In the genomic region with DNA sequence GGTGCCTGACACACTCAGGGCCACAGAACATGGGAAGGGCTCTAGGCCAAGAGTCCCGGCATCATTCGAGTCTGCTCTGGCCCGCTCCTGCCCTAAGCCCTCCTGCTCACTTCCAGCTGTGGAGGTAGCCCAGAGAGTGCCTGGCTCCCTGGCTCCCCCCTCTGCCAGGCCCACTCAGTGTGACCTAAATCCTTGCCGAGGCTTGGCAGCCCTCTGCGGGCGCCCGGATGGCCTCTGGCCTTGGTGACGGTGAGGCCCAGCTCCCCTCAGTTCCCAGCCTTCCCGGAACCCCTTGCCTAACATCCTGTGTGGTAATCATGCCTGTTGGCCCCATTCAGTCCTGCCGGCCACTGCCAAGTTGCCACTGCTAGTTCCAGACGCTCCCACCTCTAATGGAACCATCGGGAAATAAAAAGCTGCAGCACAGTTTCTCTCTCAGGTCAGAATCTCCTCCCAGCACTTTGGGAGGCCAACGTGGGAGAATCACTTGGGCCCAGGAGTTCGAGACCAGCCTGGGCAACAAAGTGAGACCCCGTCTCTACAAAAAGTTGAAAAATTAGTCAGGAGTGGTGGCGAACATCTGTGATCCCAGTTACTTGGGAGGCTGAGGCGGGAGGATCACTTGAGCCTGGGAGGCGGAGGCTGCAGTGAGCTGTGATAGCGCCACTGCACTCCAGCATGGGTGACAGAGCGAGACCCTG, we compare ENCODE assay signal across 9 cellular contexts. TPM values are rescaled to one million over a fixed set of nuclear protein-coding genes. Genes with fewer than 3 reads are reported as not detected.
A peak's percentile ranks its signal among the peaks of the same experiment; 100 is the strongest.
DNase-seq lines count a peak whose midpoint lies in the region; ATAC-seq, FAIRE-seq and TF ChIP-seq lines count a peak whose summit lies in the region.
"Had no signal": no experiment of that assay in that cellular context is flagged by ENCODE, and none has a peak within 500 bp of the region (broad histone marks: within the 10 kb centered on the region; RNA-seq: fewer than 3 reads in every experiment).

No MANE protein-coding gene starts in this region.

- ATAC-seq in HepG2 = peak; percentile 83
- no peak for ATAC-seq in activated naive CD4-positive, alpha-beta T cell treated with anti-CD3 and anti-CD28 coated beads, Interleukin-2, amount 50 U/mL, for 72 hours

- peaks cover 9% of the 10 kb centered on the region for H3K79me2 ChIP-seq in HepG2 (ENCODE audit: insufficient read depth, low read length)

- DNase-seq in HuH-7.5 (ENCODE audit: low spot score) (peak; percentile 40), HepG2 (ENCODE audit: low spot score) (peak; percentile 92), stomach (peak; percentile 70), kidney glomerular epithelial cell (lab: John Stamatoyannopoulos, UW) (no peak), NCI-H748 (lab: John Stamatoyannopoulos, UW; ENCODE audit: unreplicated experiment) (no peak), NCI-H524 (lab: John Stamatoyannopoulos, UW) (no peak)
- no peak for DNase-seq in activated naive CD4-positive, alpha-beta T cell treated with anti-CD3 and anti-CD28 coated beads, Interleukin-2, amount 50 U/mL, for 72 hours (ENCODE audit: low spot score in 2 of 2)

- TF ChIP-seq POLR2A in HepG2 (IDR thresholded peaks at IDR 0.05; ENCODE audit: insufficient read depth in 1 of 2, low read depth in 2 of 2, low read length in 2 of 2) (peak; percentile 55 to 61; a peak in 3 of 4 replicates), stomach (IDR thresholded peaks at IDR 0.05) (no peak)

- no peak overlapping the region for H2AFZ ChIP-seq in HepG2 (ENCODE audit: low read length)

- H3K27ac Mint-ChIP-seq in brain = peak overlapping the region in 4 of 5 experiments; percentile 56 to 90 (median 84)
- no peak overlapping the region for H3K27ac Mint-ChIP-seq in activated naive CD4-positive, alpha-beta T cell treated with anti-CD3 and anti-CD28 coated beads, Interleukin-2, amount 50 U/mL, for 72 hours

- CTCF ChIA-PET in HepG2 (lab: Yijun Ruan, JAX; ENCODE audit: low intra/inter-chr PET ratio, low total read pairs) = interaction anchor here (1.6 to 1.7 kb wide), 2 partner anchors 17 to 52 kb away, joined by 5 to 6 read pairs; no protein-coding TSS in a partner anchor

- no TSS peak for BruUV-seq in HepG2 (replicated peaks; lab: Mats Ljungman, UMichigan)

- TF ChIP-seq EP300 in HepG2 (IDR thresholded peaks at IDR 0.05; ENCODE audit: low read depth in 2 of 2, low read length in 2 of 2) (peak; percentile 65 to 90), HepG2 (CRISPR knock-in tag; IDR thresholded peaks at IDR 0.05; ENCODE audit: borderline replicate concordance) (peak; percentile 94), stomach (IDR thresholded peaks at IDR 0.05) (peak; percentile 93)

- H3K4me1 Mint-ChIP-seq in brain = peaks cover 34% of the 10 kb centered on the region

- peaks cover 0 to 2% (median 0%) of the 10 kb centered on the region in 5 experiments for H3K9me3 Mint-ChIP-seq in brain
- no peaks in the 10 kb centered on the region for H3K9me3 Mint-ChIP-seq in activated naive CD4-positive, alpha-beta T cell treated with anti-CD3 and anti-CD28 coated beads, Interleukin-2, amount 50 U/mL, for 72 hours

- H3K27me3 ChIP-seq in HepG2 (ENCODE audit: control insufficient read depth in 1 of 2, insufficient read depth in 2 of 2, low read length in 2 of 2) (peaks cover 0 to 7% of the 10 kb centered on the region in 2 experiments; a peak in 1 of 5 replicates), stomach (no peaks in the 10 kb centered on the region)

- H3K27me3 Mint-ChIP-seq in brain = peaks cover 11% of the 10 kb centered on the region

- in situ Hi-C loops in HepG2 (cut with HindIII; ENCODE audit: extremely low pct_ligation_motif_present, low pct_unique_long_range_greater_than_20kb) = no loop called here

- peak; percentile 83 for FAIRE-seq in HepG2 (lab: Jason Lieb, UNC)
- FAIRE-seq: frontal cortex had no signal

- H3K36me3 Mint-ChIP-seq in brain = peaks cover 13% of the 10 kb centered on the region
- no peaks in the 10 kb centered on the region for H3K36me3 Mint-ChIP-seq in activated naive CD4-positive, alpha-beta T cell treated with anti-CD3 and anti-CD28 coated beads, Interleukin-2, amount 50 U/mL, for 72 hours

- H3K4me3 ChIP-seq in HepG2 (replicated peaks in 1 of 3; ENCODE audit: insufficient read depth in 1 of 3, low read depth in 2 of 3, low read length in 3 of 3) (peak overlapping the region in 2 of 3 experiments; percentile 46 to 81; a peak in 4 of 6 replicates), stomach (peak overlapping the region in 1 of 4 donors; percentile 48)

- no peak for TF ChIP-seq CTCF in brain (conservative IDR thresholded peaks at IDR 0.05)
- peak; percentile 82 for TF ChIP-seq CTCF in HepG2 (CRISPR knock-in tag; IDR thresholded peaks at IDR 0.05)
- no peak for TF ChIP-seq CTCF in stomach (IDR thresholded peaks at IDR 0.05)

- TF ChIP-seq RAD21 in HepG2 (CRISPR knock-in tag; IDR thresholded peaks at IDR 0.05) = peak; percentile 71; the same call in 1 of the 2 replicates

- intact Hi-C loops in HepG2 (cut with micrococcal nuclease; ENCODE audit: unreplicated experiment) (loop anchor here (5.0 kb wide), 2 partner anchors 36 to 121 kb away; no protein-coding TSS in a partner anchor), stomach (cut with DNase I; ENCODE audit: low total_unique reads) (no loop called here)

- H4K20me1 ChIP-seq in HepG2 (ENCODE audit: insufficient read depth, low read length) = no peaks in the 10 kb centered on the region

- H3K4me2 ChIP-seq in HepG2 (ENCODE audit: low read depth, low read length) = peak overlapping the region; percentile 90

- POLR2A ChIA-PET in HepG2 (lab: Yijun Ruan, JAX) = interaction anchor here (0.6 to 11.8 kb wide), 25 partner anchors 8 to 257 kb away, joined by 3 to 303 read pairs (median 5); partner anchors contain the start of gene GPR157

- H3K9me3 ChIP-seq in HepG2 (ENCODE audit: low read length) (no peaks in the 10 kb centered on the region), stomach (no peaks in the 10 kb centered on the region)

- H3K27ac ChIP-seq in HepG2 (ENCODE audit: extremely low read length, insufficient read depth, low read length) (peak overlapping the region; percentile 78), stomach (peak overlapping the region; percentile 39 to 98 (median 96))

- H3K4me3 Mint-ChIP-seq in brain = peak overlapping the region; percentile 56 to 87 (median 74)

- WGBS in HepG2 (ENCODE audit: low lambda C conversion rate) = 11% methylated on average over 11 of the region's 20 CpGs
- 55 to 66% (median 60%) methylated on average over 16 to 20 of the region's 20 CpGs for WGBS in stomach, 5 donors

- peak overlapping the region; percentile 67 for H3K9ac ChIP-seq in HepG2 (ENCODE audit: insufficient read depth, low read depth, low read length)

- H3K4me1 ChIP-seq in HepG2 (ENCODE audit: insufficient read depth, low read length) (peaks cover 64% of the 10 kb centered on the region), stomach (peaks cover 41 to 55% (median 45%) of the 10 kb centered on the region in 4 donors)

- H3K36me3 ChIP-seq in HepG2 (replicated peaks in 1 of 2; ENCODE audit: control insufficient read depth in 1 of 2, insufficient read depth in 2 of 2, low read length in 2 of 2) (no peaks in the 10 kb centered on the region), stomach (no peaks in the 10 kb centered on the region)

RNA-seq across cellular contexts. Expression of gene H6PD, which starts 1.2 kb away (rescaled TPM):
- 6.4 TPM for polyA plus RNA-seq in brain (ENCODE audit: insufficient read depth, low read depth, low replicate concordance)
- total RNA-seq in HepG2 (2016; rRNA removed; fragmentation: Illumina TruSeq; extraction: Trizol) = 6.3 and 9.3 TPM in 2 replicates
- 0.79 and 0.81 TPM in 2 replicates for total RNA-seq in HepG2 (2016; cell fraction: cytosol; rRNA removed; fragmentation: Illumina TruSeq; extraction: Trizol; ENCODE audit: low read depth)
- 5.4 and 9.4 TPM in 2 replicates for total RNA-seq in HepG2 (2016; cell fraction: insoluble cytoplasmic fraction; rRNA removed; fragmentation: Illumina TruSeq; extraction: Trizol)
- 2.5 TPM in 2 replicates for total RNA-seq in HepG2 (2016; cell fraction: membrane; rRNA removed; fragmentation: Illumina TruSeq; extraction: Trizol)
- 10.0 and 12.1 TPM in 2 replicates for total RNA-seq in HepG2 (2016; cell fraction: nucleus; rRNA removed; fragmentation: Illumina TruSeq; extraction: Trizol)
- polyA plus RNA-seq in HepG2 (2011; rRNA removed) = 14.1 and 21.5 TPM in 2 replicates
- 13.3 and 14.5 TPM in 2 replicates for polyA plus RNA-seq in HepG2 (2011; cell fraction: cytosol; rRNA removed)
- 26.3 and 26.5 TPM in 2 replicates for polyA plus RNA-seq in HepG2 (2011; cell fraction: nucleus; rRNA removed)
- 10.8 and 11.1 TPM in 2 replicates for polyA plus RNA-seq in HepG2 (2012)
- polyA plus RNA-seq in HepG2 (2016; cell fraction: cytosol; fragmentation: Illumina TruSeq; extraction: Trizol; ENCODE audit: low read depth) = 0.36 TPM in 2 replicates
- polyA plus RNA-seq in HepG2 (2016; cell fraction: insoluble cytoplasmic fraction; fragmentation: Illumina TruSeq; extraction: Trizol; ENCODE audit: low read depth) = 4.2 and 4.6 TPM in 2 replicates
- polyA plus RNA-seq in HepG2 (2016; cell fraction: membrane; fragmentation: Illumina TruSeq; extraction: Trizol; ENCODE audit: low read depth) = 0.93 and 0.94 TPM in 2 replicates
- 15.4 and 16.8 TPM in 2 replicates for polyA plus RNA-seq in HepG2 (2016; cell fraction: nucleus; fragmentation: Illumina TruSeq; extraction: Trizol; ENCODE audit: insufficient read depth, low read depth)
- 2.9 and 31.0 TPM in 2 replicates for polyA minus RNA-seq in HepG2 (2011; rRNA and poly(A)+ RNA removed; ENCODE audit: low replicate concordance)
- 14.3 and 18.7 TPM in 2 replicates for polyA minus RNA-seq in HepG2 (2011; cell fraction: cytosol; rRNA and poly(A)+ RNA removed)
- 7.9 and 11.3 TPM in 2 replicates for polyA minus RNA-seq in HepG2 (2011; cell fraction: nucleus; rRNA and poly(A)+ RNA removed)
- total RNA-seq in stomach = 10 to 100 TPM; 17.9 to 54.3 (median 34.9) TPM
- 1 to 10 TPM; 3.2 to 9.2 (median 7.5) TPM for polyA plus RNA-seq in stomach
- 10 to 100 TPM in 1 of 2 donors, 1 to 10 TPM in 1; 4.4 to 16.2 TPM for total RNA-seq in activated naive CD4-positive, alpha-beta T cell treated with anti-CD3 and anti-CD28 coated beads, Interleukin-2, amount 50 U/mL, for 72 hours

RNA-seq across cellular contexts. Expression of gene SPSB1, which starts 59.3 kb away (rescaled TPM):
- 10.1 TPM for polyA plus RNA-seq in brain (ENCODE audit: insufficient read depth, low read depth, low replicate concordance)
- total RNA-seq in HepG2 (2016; rRNA removed; fragmentation: Illumina TruSeq; extraction: Trizol) = 5.0 and 7.1 TPM in 2 replicates
- 2.4 and 2.5 TPM in 2 replicates for total RNA-seq in HepG2 (2016; cell fraction: cytosol; rRNA removed; fragmentation: Illumina TruSeq; extraction: Trizol; ENCODE audit: low read depth)
- total RNA-seq in HepG2 (2016; cell fraction: insoluble cytoplasmic fraction; rRNA removed; fragmentation: Illumina TruSeq; extraction: Trizol) = 5.2 and 5.8 TPM in 2 replicates
- total RNA-seq in HepG2 (2016; cell fraction: membrane; rRNA removed; fragmentation: Illumina TruSeq; extraction: Trizol) = 4.4 and 5.9 TPM in 2 replicates
- 4.3 and 4.4 TPM in 2 replicates for total RNA-seq in HepG2 (2016; cell fraction: nucleus; rRNA removed; fragmentation: Illumina TruSeq; extraction: Trizol)
- 8.0 and 10.9 TPM in 2 replicates for polyA plus RNA-seq in HepG2 (2011; rRNA removed)
- polyA plus RNA-seq in HepG2 (2011; cell fraction: cytosol; rRNA removed) = 8.1 and 8.5 TPM in 2 replicates
- 5.1 TPM in 2 replicates for polyA plus RNA-seq in HepG2 (2011; cell fraction: nucleus; rRNA removed)
- 4.0 and 7.7 TPM in 2 replicates for polyA plus RNA-seq in HepG2 (2012)
- 1.9 and 2.2 TPM in 2 replicates for polyA plus RNA-seq in HepG2 (2016; cell fraction: cytosol; fragmentation: Illumina TruSeq; extraction: Trizol; ENCODE audit: low read depth)
- polyA plus RNA-seq in HepG2 (2016; cell fraction: insoluble cytoplasmic fraction; fragmentation: Illumina TruSeq; extraction: Trizol; ENCODE audit: low read depth) = 7.3 and 7.8 TPM in 2 replicates
- 3.9 and 4.2 TPM in 2 replicates for polyA plus RNA-seq in HepG2 (2016; cell fraction: membrane; fragmentation: Illumina TruSeq; extraction: Trizol; ENCODE audit: low read depth)
- polyA plus RNA-seq in HepG2 (2016; cell fraction: nucleus; fragmentation: Illumina TruSeq; extraction: Trizol; ENCODE audit: insufficient read depth, low read depth) = 3.9 and 4.4 TPM in 2 replicates
- polyA minus RNA-seq in HepG2 (2011; rRNA and poly(A)+ RNA removed; ENCODE audit: low replicate concordance) = 9.2 and 17.1 TPM in 2 replicates
- 3.6 and 6.4 TPM in 2 replicates for polyA minus RNA-seq in HepG2 (2011; cell fraction: cytosol; rRNA and poly(A)+ RNA removed)
- 3.1 and 4.2 TPM in 2 replicates for polyA minus RNA-seq in HepG2 (2011; cell fraction: nucleus; rRNA and poly(A)+ RNA removed)
- total RNA-seq in stomach = 10 to 100 TPM in 4 of 5 donors, 1 to 10 TPM in 1; 2.3 to 28.7 (median 15.1) TPM
- polyA plus RNA-seq in stomach = 10 to 100 TPM in 2 of 3 donors, 1 to 10 TPM in 1; 9.4 to 26.3 (median 14.7) TPM
- 10 to 100 TPM in 1 of 2 donors, 1 to 10 TPM in 1; 3.8 to 12.6 TPM for total RNA-seq in activated naive CD4-positive, alpha-beta T cell treated with anti-CD3 and anti-CD28 coated beads, Interleukin-2, amount 50 U/mL, for 72 hours

Comparison
In these comparisons a context has a peak if more than half of its experiments do, and no peak if none do; other contexts are left out.
1. DNase-seq: peak in HuH-7.5 (single experiment), HepG2 (single experiment) and stomach (single experiment); none in kidney glomerular epithelial cell (single experiment), NCI-H748 (single experiment), NCI-H524 (0 of 2) and activated naive CD4-positive, alpha-beta T cell treated with anti-CD3 and anti-CD28 coated beads, Interleukin-2, amount 50 U/mL, for 72 hours (0 of 2).
2. H3K27ac Mint-ChIP-seq: peak in brain (4 of 5); none in activated naive CD4-positive, alpha-beta T cell treated with anti-CD3 and anti-CD28 coated beads, Interleukin-2, amount 50 U/mL, for 72 hours (0 of 2).
3. POLR2A ChIP-seq: peak in HepG2 (2 of 2); none in stomach (0 of 4).